12 cellular contexts compared by ENCODE assay signal in the genomic region with DNA sequence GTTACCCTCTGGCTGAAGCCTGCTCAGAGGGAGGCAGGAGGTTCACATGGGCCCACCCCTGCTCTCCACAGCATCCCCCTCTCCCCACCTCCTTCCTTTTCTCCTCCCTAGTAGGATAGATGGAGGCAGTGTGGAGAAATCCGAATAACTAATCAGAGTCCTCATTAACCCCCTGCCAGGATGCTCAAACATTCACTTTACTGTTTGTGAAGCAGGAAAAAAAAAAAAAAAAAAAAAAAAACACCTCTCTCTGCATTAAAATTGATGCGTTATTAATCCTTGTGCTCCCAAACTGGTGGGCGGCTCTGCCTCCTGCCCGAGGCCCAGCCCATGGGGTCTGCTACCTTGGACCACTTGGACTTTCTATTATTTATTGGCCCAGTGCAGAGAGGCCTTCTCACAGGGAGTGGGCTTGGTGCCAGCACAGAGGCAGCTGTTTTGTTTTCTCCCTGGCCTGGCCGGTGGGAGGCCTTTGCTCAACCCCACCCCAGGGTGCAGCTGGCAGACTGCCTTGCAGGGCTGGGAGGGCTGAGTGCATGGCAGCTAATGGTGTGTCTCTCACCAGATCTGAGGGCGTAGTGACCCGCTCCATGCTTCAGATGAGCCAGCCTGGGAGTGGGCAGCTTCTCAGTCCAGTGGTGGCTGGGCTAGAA.
DNase-seq lines count a peak whose midpoint lies in the region; ATAC-seq and TF ChIP-seq lines count a peak whose summit lies in the region.
"Had no signal": no experiment of that assay in that cellular context is flagged by ENCODE, and none has a peak within 500 bp of the region (broad histone marks: within the 10 kb centered on the region; RNA-seq: fewer than 3 reads in every experiment).

No MANE protein-coding gene starts in this region.

- no peaks in the 10 kb centered on the region for H3K9me3 Mint-ChIP-seq in natural killer cell treated with Interleukin-12 subunit alpha and Interleukin-12 subunit beta and Interleukin-15 and Interleukin-18, amount 100 ng/mL, for 72 hours
- no peaks in the 10 kb centered on the region for H3K9me3 Mint-ChIP-seq in natural killer cell
- no peaks in the 10 kb centered on the region for H3K9me3 Mint-ChIP-seq in activated T-helper 17 cell treated with anti-CD3 and anti-CD28 coated beads, Interleukin-2, amount 50 U/mL, for 72 hours

- TF ChIP-seq POLR2A in body of pancreas (IDR thresholded peaks at IDR 0.05) (no peak), vagina (IDR thresholded peaks at IDR 0.05) (no peak)

- 53 to 56% methylated on average over 5 to 7 of the region's 7 CpGs for WGBS in body of pancreas, 2 donors
- WGBS in lung, 2 donors = 67 to 76% methylated on average over 7 of the region's 7 CpGs

- no peaks in the 10 kb centered on the region for H3K27me3 ChIP-seq in body of pancreas
- no peaks in the 10 kb centered on the region for H3K27me3 ChIP-seq in lung (ENCODE audit: control insufficient read depth, insufficient read depth)
- no peaks in the 10 kb centered on the region for H3K27me3 ChIP-seq in vagina

- peaks cover 14% of the 10 kb centered on the region for H3K4me1 ChIP-seq in body of pancreas
- peaks cover 0 to 5% of the 10 kb centered on the region in 2 donors for H3K4me1 ChIP-seq in lung (ENCODE audit: control insufficient read depth in 2 of 2, insufficient read depth in 2 of 2, low read length in 2 of 2)
- H3K4me1 ChIP-seq in vagina = peaks cover 20% of the 10 kb centered on the region

- peak; percentile 45 for DNase-seq in natural killer cell treated with Interleukin-12 subunit alpha and Interleukin-12 subunit beta and Interleukin-15 and Interleukin-18, amount 100 ng/mL, for 72 hours (ENCODE audit: low spot score)
- DNase-seq in natural killer cell (no peak), body of pancreas (peak; percentile 40 to 69 (median 60)), lung (ENCODE audit: low spot score) (peak; percentile 35), vagina (ENCODE audit: extremely low spot score in 2 of 2) (no peak), T-helper 1 cell (no peak)
- DNase-seq: KBM-7, kidney glomerular epithelial cell, NCI-H510A treated with DMSO at 0.1 percent for 48 hours had no signal

- H3K36me3 Mint-ChIP-seq in natural killer cell treated with Interleukin-12 subunit alpha and Interleukin-12 subunit beta and Interleukin-15 and Interleukin-18, amount 100 ng/mL, for 72 hours = no peaks in the 10 kb centered on the region
- no peaks in the 10 kb centered on the region for H3K36me3 Mint-ChIP-seq in natural killer cell
- no peaks in the 10 kb centered on the region for H3K36me3 Mint-ChIP-seq in activated T-helper 17 cell treated with anti-CD3 and anti-CD28 coated beads, Interleukin-2, amount 50 U/mL, for 72 hours (ENCODE audit: low read depth)

- peaks cover 19 to 32% of the 10 kb centered on the region in 2 donors for H3K27me3 Mint-ChIP-seq in natural killer cell treated with Interleukin-12 subunit alpha and Interleukin-12 subunit beta and Interleukin-15 and Interleukin-18, amount 100 ng/mL, for 72 hours
- peaks cover 16 to 34% of the 10 kb centered on the region in 2 donors for H3K27me3 Mint-ChIP-seq in natural killer cell (ENCODE audit: low read depth in 2 of 2)
- H3K27me3 Mint-ChIP-seq in activated T-helper 17 cell treated with anti-CD3 and anti-CD28 coated beads, Interleukin-2, amount 50 U/mL, for 72 hours = peaks cover 22% of the 10 kb centered on the region

- H3K27ac Mint-ChIP-seq in natural killer cell treated with Interleukin-12 subunit alpha and Interleukin-12 subunit beta and Interleukin-15 and Interleukin-18, amount 100 ng/mL, for 72 hours = no peak overlapping the region
- no peak overlapping the region for H3K27ac Mint-ChIP-seq in natural killer cell
- no peak overlapping the region for H3K27ac Mint-ChIP-seq in activated T-helper 17 cell treated with anti-CD3 and anti-CD28 coated beads, Interleukin-2, amount 50 U/mL, for 72 hours

- no peak overlapping the region for H3K4me3 ChIP-seq in body of pancreas
- H3K4me3 ChIP-seq in lung = no peak overlapping the region
- no peak overlapping the region for H3K4me3 ChIP-seq in vagina

- no peak for ATAC-seq in natural killer cell treated with Interleukin-12 subunit alpha and Interleukin-12 subunit beta and Interleukin-15 and Interleukin-18, amount 100 ng/mL, for 72 hours
- ATAC-seq in natural killer cell (no peak), body of pancreas (peak; percentile 66), lung (ENCODE audit: insufficient read depth, low FRiP score) (no peak), GM18511 (IDR thresholded peaks at IDR 0.05; ENCODE audit: unreplicated experiment) (no peak)
- no peak for ATAC-seq in activated T-helper 17 cell treated with anti-CD3 and anti-CD28 coated beads, Interleukin-2, amount 50 U/mL, for 72 hours (replicated peaks)

- no peaks in the 10 kb centered on the region for H3K9me3 ChIP-seq in body of pancreas
- H3K9me3 ChIP-seq in lung (ENCODE audit: control insufficient read depth in 2 of 2, insufficient read depth in 1 of 2, low read length in 1 of 2) = peaks cover 0 to 2% of the 10 kb centered on the region in 2 donors
- H3K9me3 ChIP-seq in vagina = no peaks in the 10 kb centered on the region

- no peaks in the 10 kb centered on the region for H3K4me1 Mint-ChIP-seq in natural killer cell treated with Interleukin-12 subunit alpha and Interleukin-12 subunit beta and Interleukin-15 and Interleukin-18, amount 100 ng/mL, for 72 hours (ENCODE audit: low read depth in 2 of 2)
- no peaks in the 10 kb centered on the region for H3K4me1 Mint-ChIP-seq in natural killer cell
- H3K4me1 Mint-ChIP-seq in activated T-helper 17 cell treated with anti-CD3 and anti-CD28 coated beads, Interleukin-2, amount 50 U/mL, for 72 hours = no peaks in the 10 kb centered on the region

- intact Hi-C loops in natural killer cell (cut with micrococcal nuclease) (no loop called here), body of pancreas (cut with DNase I) (no loop called here), vagina (cut with DNase I) (no loop called here)

- H3K27ac ChIP-seq in body of pancreas (peak overlapping the region in 3 of 4 donors; percentile 27 to 53 (median 50)), lung (ENCODE audit: low read depth in 1 of 2, low read length in 1 of 2) (peak overlapping the region in 1 of 2 donors; percentile 32), vagina (peak overlapping the region; percentile 7)
- H3K27ac ChIP-seq: epithelial cell of prostate had no signal

- TF ChIP-seq CTCF in natural killer cell (IDR thresholded peaks at IDR 0.05) = no peak
- no peak for TF ChIP-seq CTCF in body of pancreas (IDR thresholded peaks at IDR 0.05)
- TF ChIP-seq CTCF in lung (IDR thresholded peaks at IDR 0.05; ENCODE audit: control extremely low read depth, extremely low read depth) = no peak
- no peak for TF ChIP-seq CTCF in vagina (IDR thresholded peaks at IDR 0.05)

- H3K4me3 Mint-ChIP-seq in natural killer cell treated with Interleukin-12 subunit alpha and Interleukin-12 subunit beta and Interleukin-15 and Interleukin-18, amount 100 ng/mL, for 72 hours = no peak overlapping the region
- H3K4me3 Mint-ChIP-seq in natural killer cell = no peak overlapping the region
- H3K4me3 Mint-ChIP-seq in activated T-helper 17 cell treated with anti-CD3 and anti-CD28 coated beads, Interleukin-2, amount 50 U/mL, for 72 hours = no peak overlapping the region

- H3K36me3 ChIP-seq in body of pancreas (replicated peaks in 1 of 2; ENCODE audit: insufficient read depth in 1 of 2, low read depth in 2 of 2) = no peaks in the 10 kb centered on the region
- H3K36me3 ChIP-seq in lung (ENCODE audit: control insufficient read depth in 2 of 2, insufficient read depth in 2 of 2, low read length in 2 of 2) = no peaks in the 10 kb centered on the region
- no peaks in the 10 kb centered on the region for H3K36me3 ChIP-seq in vagina

Comparison
In these comparisons a context has a peak if more than half of its experiments do, and no peak if none do; other contexts are left out.
1. DNase-seq: peak in natural killer cell treated with Interleukin-12 subunit alpha and Interleukin-12 subunit beta and Interleukin-15 and Interleukin-18, amount 100 ng/mL, for 72 hours (single experiment), body of pancreas (4 of 4) and lung (single experiment); none in natural killer cell (single experiment), vagina (0 of 2) and T-helper 1 cell (0 of 5).